ENCODE assay signal across 22 cellular contexts in the genomic region with DNA sequence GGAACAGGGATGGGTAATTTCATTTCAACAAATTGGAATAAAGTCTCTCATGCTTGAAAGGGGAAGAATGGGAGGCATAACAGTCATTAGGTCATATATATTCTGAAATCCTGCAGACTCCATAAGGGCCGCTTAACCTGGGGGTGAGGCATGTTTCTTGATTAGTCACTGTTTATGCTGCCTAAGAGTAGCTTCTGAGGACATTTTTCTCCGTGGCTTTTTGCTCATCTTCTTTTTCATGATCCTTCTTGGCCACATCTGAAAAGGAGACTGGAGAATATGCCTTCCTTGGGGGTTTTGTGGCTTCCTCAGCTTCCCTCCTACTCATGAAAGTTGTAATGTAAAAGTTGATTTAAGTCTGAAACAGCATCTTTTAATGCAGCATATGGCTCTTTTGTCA.
"Had no signal": no experiment of that assay in that cellular context is flagged by ENCODE, and none has a peak within 500 bp of the region (broad histone marks: within the 10 kb centered on the region; RNA-seq: fewer than 3 reads in every experiment).

No MANE protein-coding gene starts in this region.

- H3K4me3 ChIP-seq: adrenal gland, gastroesophageal sphincter, heart left ventricle, lung, sigmoid colon, tibial artery had no signal

- H3K27ac Mint-ChIP-seq: activated T-helper 2 cell treated with anti-CD3 and anti-CD28 coated beads, Interferon-gamma antibody, Interleukin-2, Interleukin-4, amounts not matched to agents 10 μg/mL and 5 μg/mL and 100 μg/mL, durations not matched to agents 14 hours and 24 hours and 36 hours; nephron progenitor cell had no signal

- H3K36me3 ChIP-seq: adrenal gland, gastroesophageal sphincter, heart left ventricle, sigmoid colon, tibial artery had no signal

- ATAC-seq: activated CD4-positive, CD25-positive, alpha-beta regulatory T cell treated with anti-CD3 and anti-CD28 coated beads, Interleukin-2, amount 50 U/mL, for 24 hours; gastroesophageal sphincter; heart left ventricle; left lobe of liver had no signal

- H3K9me3 Mint-ChIP-seq: activated T-helper 2 cell treated with anti-CD3 and anti-CD28 coated beads, Interferon-gamma antibody, Interleukin-2, Interleukin-4, amounts not matched to agents 10 μg/mL and 5 μg/mL and 100 μg/mL, durations not matched to agents 14 hours and 24 hours and 36 hours had no signal

- H3K9me3 ChIP-seq: adrenal gland, gastroesophageal sphincter, heart left ventricle, sigmoid colon, tibial artery had no signal

- H3K27me3 ChIP-seq: adrenal gland, gastroesophageal sphincter, sigmoid colon, tibial artery had no signal

- H3K4me1 ChIP-seq: adrenal gland, gastroesophageal sphincter, heart left ventricle, sigmoid colon, tibial artery had no signal

- DNase-seq: activated CD8-positive, alpha-beta memory T cell treated with anti-CD3 and anti-CD28 coated beads for 24 hours; activated CD8-positive, alpha-beta memory T cell treated with anti-CD3 and anti-CD28 coated beads, Interleukin-2, amount 50 U/mL, for 48 hours; activated naive CD4-positive, alpha-beta T cell treated with Interleukin-2 at 50 U/mL for 16 hours; adrenal gland; cerebellar nuclear complex; cortex of kidney; heart left ventricle; kidney; midbrain; nephron progenitor cell; nucleus accumbens; posterior cingulate gyrus; sigmoid colon; stimulated activated naive CD4-positive, alpha-beta T cell; substantia nigra; T-helper 1 cell; tibial artery had no signal

- H3K4me3 Mint-ChIP-seq: nephron progenitor cell had no signal

- H3K27ac ChIP-seq: adrenal gland, gastroesophageal sphincter, heart left ventricle, sigmoid colon, tibial artery had no signal
